ENCODE assay signal across 1 cellular context in the genomic region with DNA sequence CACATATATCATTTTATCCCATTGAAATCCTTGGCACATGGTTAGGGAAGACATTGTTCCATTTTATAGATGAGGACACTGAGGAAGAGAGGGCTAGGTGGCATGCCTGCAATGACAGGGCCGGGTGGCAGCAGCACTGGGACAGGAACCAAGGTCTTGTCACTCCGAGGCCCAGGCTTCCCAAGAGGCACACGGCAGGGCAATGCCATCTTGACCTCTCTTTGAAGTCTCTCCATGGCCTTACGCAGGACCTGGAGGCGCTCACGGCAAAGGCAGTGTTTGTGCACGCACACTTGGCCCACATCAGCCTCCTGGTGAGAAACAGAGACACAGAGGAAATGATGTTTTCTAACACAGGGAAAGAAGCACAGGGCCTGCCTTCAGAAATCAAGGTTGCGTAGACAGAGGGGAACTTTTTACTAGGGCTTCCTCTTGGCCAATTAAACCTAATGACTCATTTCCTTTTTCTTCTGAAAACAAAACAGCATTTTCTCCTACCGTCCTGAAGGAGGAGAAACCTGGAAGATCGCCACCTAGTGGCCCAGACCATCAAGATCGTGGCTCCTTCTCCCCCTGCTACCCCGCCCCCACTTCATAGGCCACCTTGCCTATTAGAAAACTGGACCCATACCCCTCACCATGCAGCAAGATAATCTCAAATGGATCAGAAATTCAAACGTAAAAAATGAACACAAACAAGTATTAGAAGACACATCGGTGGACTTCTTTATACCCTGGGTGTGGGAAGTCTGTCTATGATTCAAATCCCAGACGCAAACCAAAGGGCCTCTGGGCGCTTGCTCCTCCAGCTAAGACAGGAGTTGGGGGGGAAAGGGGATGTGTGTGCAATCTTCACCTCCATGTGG.
A peak's percentile ranks its signal among the peaks of the same experiment; 100 is the strongest.
TF ChIP-seq lines count a peak whose summit lies in the region.

No MANE protein-coding gene starts in this region.

TF ChIP-seq in K562, 482 proteins besides CTCF, POLR2A, EP300 and RAD21 (continued from another document and continues in another):
- TF ChIP-seq, protein P1, sequence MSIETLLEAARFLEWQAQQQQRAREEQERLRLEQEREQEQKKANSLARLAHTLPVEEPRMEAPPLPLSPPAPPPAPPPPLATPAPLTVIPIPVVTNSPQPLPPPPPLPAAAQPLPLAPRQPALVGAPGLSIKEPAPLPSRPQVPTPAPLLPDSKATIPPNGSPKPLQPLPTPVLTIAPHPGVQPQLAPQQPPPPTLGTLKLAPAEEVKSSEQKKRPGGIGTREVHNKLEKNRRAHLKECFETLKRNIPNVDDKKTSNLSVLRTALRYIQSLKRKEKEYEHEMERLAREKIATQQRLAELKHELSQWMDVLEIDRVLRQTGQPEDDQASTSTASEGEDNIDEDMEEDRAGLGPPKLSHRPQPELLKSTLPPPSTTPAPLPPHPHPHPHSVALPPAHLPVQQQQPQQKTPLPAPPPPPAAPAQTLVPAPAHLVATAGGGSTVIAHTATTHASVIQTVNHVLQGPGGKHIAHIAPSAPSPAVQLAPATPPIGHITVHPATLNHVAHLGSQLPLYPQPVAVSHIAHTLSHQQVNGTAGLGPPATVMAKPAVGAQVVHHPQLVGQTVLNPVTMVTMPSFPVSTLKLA (conservative IDR thresholded peaks at IDR 0.05): peak in 1 of 2 experiments; percentile 34; a peak in 2 of 4 replicates
- no peak for TF ChIP-seq ZNF184 (CRISPR knock-in tag; IDR thresholded peaks at IDR 0.05)
- TF ChIP-seq ZNF146 (CRISPR knock-in tag; IDR thresholded peaks at IDR 0.05; ENCODE audit: unreplicated experiment): no peak
- no peak for TF ChIP-seq FOXK1 (CRISPR knock-in tag; IDR thresholded peaks at IDR 0.05; ENCODE audit: borderline replicate concordance)
- TF ChIP-seq NFXL1 (CRISPR knock-in tag; IDR thresholded peaks at IDR 0.05): no peak
- TF ChIP-seq, protein P2, sequence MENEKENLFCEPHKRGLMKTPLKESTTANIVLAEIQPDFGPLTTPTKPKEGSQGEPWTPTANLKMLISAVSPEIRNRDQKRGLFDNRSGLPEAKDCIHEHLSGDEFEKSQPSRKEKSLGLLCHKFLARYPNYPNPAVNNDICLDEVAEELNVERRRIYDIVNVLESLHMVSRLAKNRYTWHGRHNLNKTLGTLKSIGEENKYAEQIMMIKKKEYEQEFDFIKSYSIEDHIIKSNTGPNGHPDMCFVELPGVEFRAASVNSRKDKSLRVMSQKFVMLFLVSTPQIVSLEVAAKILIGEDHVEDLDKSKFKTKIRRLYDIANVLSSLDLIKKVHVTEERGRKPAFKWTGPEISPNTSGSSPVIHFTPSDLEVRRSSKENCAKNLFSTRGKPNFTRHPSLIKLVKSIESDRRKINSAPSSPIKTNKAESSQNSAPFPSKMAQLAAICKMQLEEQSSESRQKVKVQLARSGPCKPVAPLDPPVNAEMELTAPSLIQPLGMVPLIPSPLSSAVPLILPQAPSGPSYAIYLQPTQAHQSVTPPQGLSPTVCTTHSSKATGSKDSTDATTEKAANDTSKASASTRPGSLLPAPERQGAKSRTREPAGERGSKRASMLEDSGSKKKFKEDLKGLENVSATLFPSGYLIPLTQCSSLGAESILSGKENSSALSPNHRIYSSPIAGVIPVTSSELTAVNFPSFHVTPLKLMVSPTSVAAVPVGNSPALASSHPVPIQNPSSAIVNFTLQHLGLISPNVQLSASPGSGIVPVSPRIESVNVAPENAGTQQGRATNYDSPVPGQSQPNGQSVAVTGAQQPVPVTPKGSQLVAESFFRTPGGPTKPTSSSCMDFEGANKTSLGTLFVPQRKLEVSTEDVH (IDR thresholded peaks at IDR 0.05; ENCODE audit: low read depth, partially characterized antibody): peak; percentile 42
- TF ChIP-seq, protein P3, sequence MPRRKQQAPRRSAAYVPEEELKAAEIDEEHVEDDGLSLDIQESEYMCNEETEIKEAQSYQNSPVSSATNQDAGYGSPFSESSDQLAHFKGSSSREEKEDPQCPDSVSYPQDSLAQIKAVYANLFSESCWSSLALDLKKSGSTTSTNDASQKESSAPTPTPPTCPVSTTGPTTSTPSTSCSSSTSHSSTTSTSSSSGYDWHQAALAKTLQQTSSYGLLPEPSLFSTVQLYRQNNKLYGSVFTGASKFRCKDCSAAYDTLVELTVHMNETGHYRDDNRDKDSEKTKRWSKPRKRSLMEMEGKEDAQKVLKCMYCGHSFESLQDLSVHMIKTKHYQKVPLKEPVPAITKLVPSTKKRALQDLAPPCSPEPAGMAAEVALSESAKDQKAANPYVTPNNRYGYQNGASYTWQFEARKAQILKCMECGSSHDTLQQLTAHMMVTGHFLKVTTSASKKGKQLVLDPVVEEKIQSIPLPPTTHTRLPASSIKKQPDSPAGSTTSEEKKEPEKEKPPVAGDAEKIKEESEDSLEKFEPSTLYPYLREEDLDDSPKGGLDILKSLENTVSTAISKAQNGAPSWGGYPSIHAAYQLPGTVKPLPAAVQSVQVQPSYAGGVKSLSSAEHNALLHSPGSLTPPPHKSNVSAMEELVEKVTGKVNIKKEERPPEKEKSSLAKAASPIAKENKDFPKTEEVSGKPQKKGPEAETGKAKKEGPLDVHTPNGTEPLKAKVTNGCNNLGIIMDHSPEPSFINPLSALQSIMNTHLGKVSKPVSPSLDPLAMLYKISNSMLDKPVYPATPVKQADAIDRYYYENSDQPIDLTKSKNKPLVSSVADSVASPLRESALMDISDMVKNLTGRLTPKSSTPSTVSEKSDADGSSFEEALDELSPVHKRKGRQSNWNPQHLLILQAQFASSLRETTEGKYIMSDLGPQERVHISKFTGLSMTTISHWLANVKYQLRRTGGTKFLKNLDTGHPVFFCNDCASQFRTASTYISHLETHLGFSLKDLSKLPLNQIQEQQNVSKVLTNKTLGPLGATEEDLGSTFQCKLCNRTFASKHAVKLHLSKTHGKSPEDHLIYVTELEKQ (CRISPR knock-in tag; IDR thresholded peaks at IDR 0.05): no peak
- TF ChIP-seq IRF2 (CRISPR knock-in tag; IDR thresholded peaks at IDR 0.05): no peak
- TF ChIP-seq NCOA6 (IDR thresholded peaks at IDR 0.05): no peak
- TF ChIP-seq, protein P4, sequence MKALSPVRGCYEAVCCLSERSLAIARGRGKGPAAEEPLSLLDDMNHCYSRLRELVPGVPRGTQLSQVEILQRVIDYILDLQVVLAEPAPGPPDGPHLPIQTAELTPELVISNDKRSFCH (CRISPR knock-in tag; IDR thresholded peaks at IDR 0.05): no peak
- TF ChIP-seq, protein P4 (tag; IDR thresholded peaks at IDR 0.05): peak; percentile 56; the same call in 1 of the 2 replicates
- TF ChIP-seq, protein P5, sequence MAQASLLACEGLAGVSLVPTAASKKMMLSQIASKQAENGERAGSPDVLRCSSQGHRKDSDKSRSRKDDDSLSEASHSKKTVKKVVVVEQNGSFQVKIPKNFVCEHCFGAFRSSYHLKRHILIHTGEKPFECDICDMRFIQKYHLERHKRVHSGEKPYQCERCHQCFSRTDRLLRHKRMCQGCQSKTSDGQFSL (CRISPR knock-in tag; IDR thresholded peaks at IDR 0.05): no peak
- TF ChIP-seq, protein P5 (tag; IDR thresholded peaks at IDR 0.05): no peak
- TF ChIP-seq, protein P6, sequence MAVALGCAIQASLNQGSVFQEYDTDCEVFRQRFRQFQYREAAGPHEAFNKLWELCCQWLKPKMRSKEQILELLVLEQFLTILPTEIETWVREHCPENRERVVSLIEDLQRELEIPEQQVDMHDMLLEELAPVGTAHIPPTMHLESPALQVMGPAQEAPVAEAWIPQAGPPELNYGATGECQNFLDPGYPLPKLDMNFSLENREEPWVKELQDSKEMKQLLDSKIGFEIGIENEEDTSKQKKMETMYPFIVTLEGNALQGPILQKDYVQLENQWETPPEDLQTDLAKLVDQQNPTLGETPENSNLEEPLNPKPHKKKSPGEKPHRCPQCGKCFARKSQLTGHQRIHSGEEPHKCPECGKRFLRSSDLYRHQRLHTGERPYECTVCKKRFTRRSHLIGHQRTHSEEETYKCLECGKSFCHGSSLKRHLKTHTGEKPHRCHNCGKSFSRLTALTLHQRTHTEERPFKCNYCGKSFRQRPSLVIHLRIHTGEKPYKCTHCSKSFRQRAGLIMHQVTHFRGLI (CRISPR knock-in tag; IDR thresholded peaks at IDR 0.05): no peak
- TF ChIP-seq, protein P7, sequence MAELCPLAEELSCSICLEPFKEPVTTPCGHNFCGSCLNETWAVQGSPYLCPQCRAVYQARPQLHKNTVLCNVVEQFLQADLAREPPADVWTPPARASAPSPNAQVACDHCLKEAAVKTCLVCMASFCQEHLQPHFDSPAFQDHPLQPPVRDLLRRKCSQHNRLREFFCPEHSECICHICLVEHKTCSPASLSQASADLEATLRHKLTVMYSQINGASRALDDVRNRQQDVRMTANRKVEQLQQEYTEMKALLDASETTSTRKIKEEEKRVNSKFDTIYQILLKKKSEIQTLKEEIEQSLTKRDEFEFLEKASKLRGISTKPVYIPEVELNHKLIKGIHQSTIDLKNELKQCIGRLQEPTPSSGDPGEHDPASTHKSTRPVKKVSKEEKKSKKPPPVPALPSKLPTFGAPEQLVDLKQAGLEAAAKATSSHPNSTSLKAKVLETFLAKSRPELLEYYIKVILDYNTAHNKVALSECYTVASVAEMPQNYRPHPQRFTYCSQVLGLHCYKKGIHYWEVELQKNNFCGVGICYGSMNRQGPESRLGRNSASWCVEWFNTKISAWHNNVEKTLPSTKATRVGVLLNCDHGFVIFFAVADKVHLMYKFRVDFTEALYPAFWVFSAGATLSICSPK (IDR thresholded peaks at IDR 0.05; ENCODE audit: borderline replicate concordance): no peak
- TF ChIP-seq NFRKB (IDR thresholded peaks at IDR 0.05; ENCODE audit: low read depth): no peak
- TF ChIP-seq, protein P8, sequence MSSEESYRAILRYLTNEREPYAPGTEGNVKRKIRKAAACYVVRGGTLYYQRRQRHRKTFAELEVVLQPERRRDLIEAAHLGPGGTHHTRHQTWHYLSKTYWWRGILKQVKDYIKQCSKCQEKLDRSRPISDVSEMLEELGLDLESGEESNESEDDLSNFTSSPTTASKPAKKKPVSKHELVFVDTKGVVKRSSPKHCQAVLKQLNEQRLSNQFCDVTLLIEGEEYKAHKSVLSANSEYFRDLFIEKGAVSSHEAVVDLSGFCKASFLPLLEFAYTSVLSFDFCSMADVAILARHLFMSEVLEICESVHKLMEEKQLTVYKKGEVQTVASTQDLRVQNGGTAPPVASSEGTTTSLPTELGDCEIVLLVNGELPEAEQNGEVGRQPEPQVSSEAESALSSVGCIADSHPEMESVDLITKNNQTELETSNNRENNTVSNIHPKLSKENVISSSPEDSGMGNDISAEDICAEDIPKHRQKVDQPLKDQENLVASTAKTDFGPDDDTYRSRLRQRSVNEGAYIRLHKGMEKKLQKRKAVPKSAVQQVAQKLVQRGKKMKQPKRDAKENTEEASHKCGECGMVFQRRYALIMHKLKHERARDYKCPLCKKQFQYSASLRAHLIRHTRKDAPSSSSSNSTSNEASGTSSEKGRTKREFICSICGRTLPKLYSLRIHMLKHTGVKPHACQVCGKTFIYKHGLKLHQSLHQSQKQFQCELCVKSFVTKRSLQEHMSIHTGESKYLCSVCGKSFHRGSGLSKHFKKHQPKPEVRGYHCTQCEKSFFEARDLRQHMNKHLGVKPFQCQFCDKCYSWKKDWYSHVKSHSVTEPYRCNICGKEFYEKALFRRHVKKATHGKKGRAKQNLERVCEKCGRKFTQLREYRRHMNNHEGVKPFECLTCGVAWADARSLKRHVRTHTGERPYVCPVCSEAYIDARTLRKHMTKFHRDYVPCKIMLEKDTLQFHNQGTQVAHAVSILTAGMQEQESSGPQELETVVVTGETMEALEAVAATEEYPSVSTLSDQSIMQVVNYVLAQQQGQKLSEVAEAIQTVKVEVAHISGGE (CRISPR knock-in tag; IDR thresholded peaks at IDR 0.05): peak in 1 of 3 experiments; percentile 88; a peak in 2 of 6 replicates
- TF ChIP-seq ZNF253 (CRISPR knock-in tag; conservative IDR thresholded peaks at IDR 0.05): no peak
- no peak for TF ChIP-seq MEIS2 (IDR thresholded peaks at IDR 0.05; ENCODE audit: partially characterized antibody)
- TF ChIP-seq, protein P9, sequence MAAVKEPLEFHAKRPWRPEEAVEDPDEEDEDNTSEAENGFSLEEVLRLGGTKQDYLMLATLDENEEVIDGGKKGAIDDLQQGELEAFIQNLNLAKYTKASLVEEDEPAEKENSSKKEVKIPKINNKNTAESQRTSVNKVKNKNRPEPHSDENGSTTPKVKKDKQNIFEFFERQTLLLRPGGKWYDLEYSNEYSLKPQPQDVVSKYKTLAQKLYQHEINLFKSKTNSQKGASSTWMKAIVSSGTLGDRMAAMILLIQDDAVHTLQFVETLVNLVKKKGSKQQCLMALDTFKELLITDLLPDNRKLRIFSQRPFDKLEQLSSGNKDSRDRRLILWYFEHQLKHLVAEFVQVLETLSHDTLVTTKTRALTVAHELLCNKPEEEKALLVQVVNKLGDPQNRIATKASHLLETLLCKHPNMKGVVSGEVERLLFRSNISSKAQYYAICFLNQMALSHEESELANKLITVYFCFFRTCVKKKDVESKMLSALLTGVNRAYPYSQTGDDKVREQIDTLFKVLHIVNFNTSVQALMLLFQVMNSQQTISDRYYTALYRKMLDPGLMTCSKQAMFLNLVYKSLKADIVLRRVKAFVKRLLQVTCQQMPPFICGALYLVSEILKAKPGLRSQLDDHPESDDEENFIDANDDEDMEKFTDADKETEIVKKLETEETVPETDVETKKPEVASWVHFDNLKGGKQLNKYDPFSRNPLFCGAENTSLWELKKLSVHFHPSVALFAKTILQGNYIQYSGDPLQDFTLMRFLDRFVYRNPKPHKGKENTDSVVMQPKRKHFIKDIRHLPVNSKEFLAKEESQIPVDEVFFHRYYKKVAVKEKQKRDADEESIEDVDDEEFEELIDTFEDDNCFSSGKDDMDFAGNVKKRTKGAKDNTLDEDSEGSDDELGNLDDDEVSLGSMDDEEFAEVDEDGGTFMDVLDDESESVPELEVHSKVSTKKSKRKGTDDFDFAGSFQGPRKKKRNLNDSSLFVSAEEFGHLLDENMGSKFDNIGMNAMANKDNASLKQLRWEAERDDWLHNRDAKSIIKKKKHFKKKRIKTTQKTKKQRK (IDR thresholded peaks at IDR 0.05; ENCODE audit: borderline replicate concordance, low read depth, low read length): no peak
- no peak for TF ChIP-seq ZNF134 (CRISPR knock-in tag; conservative IDR thresholded peaks at IDR 0.05)
- no peak for TF ChIP-seq ZNF23 (CRISPR knock-in tag; IDR thresholded peaks at IDR 0.05)
- TF ChIP-seq ZNF274 (IDR thresholded peaks at IDR 0.05; ENCODE audit: borderline replicate concordance, low read depth, low read length): no peak
- TF ChIP-seq, protein P10, sequence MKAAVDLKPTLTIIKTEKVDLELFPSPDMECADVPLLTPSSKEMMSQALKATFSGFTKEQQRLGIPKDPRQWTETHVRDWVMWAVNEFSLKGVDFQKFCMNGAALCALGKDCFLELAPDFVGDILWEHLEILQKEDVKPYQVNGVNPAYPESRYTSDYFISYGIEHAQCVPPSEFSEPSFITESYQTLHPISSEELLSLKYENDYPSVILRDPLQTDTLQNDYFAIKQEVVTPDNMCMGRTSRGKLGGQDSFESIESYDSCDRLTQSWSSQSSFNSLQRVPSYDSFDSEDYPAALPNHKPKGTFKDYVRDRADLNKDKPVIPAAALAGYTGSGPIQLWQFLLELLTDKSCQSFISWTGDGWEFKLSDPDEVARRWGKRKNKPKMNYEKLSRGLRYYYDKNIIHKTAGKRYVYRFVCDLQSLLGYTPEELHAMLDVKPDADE (conservative IDR thresholded peaks at IDR 0.05; ENCODE audit: control insufficient read depth, low read depth, low read length): no peak
- peak; percentile 74; the same call in 1 of the 2 replicates for TF ChIP-seq BCOR (IDR thresholded peaks at IDR 0.05)
